In genomic region chr2:104420420-104420819, GRCh38 we compare ENCODE assay signal across 3 cellular contexts.
A peak's percentile ranks its signal among the peaks of the same experiment; 100 is the strongest.
TF ChIP-seq lines count a peak whose summit lies in the region.

No MANE protein-coding gene starts in this region.

TF ChIP-seq in IMR-90, 13 proteins besides CTCF, POLR2A, EP300 and RAD21:
- no peak for TF ChIP-seq BHLHE40 (IDR thresholded peaks at IDR 0.05; ENCODE audit: low read depth, low read length)
- no peak for TF ChIP-seq MAZ (IDR thresholded peaks at IDR 0.05; ENCODE audit: borderline replicate concordance, low read depth, low read length)
- no peak for TF ChIP-seq MAFK (IDR thresholded peaks at IDR 0.05; ENCODE audit: low read depth, low read length)
- no peak for TF ChIP-seq NFE2L2 (IDR thresholded peaks at IDR 0.05; ENCODE audit: low read depth, low read length)
- TF ChIP-seq SMC3 (IDR thresholded peaks at IDR 0.05; ENCODE audit: low read depth, low read length) = no peak
- TF ChIP-seq CEBPB (IDR thresholded peaks at IDR 0.05; ENCODE audit: low read depth, low read length) = 0 out of 2 replicates have a peak, but pooled peaks have one; percentile 23
- TF ChIP-seq, protein P1, sequence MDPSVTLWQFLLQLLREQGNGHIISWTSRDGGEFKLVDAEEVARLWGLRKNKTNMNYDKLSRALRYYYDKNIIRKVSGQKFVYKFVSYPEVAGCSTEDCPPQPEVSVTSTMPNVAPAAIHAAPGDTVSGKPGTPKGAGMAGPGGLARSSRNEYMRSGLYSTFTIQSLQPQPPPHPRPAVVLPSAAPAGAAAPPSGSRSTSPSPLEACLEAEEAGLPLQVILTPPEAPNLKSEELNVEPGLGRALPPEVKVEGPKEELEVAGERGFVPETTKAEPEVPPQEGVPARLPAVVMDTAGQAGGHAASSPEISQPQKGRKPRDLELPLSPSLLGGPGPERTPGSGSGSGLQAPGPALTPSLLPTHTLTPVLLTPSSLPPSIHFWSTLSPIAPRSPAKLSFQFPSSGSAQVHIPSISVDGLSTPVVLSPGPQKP (IDR thresholded peaks at IDR 0.05; ENCODE audit: borderline replicate concordance, low read depth, low read length) = no peak
- TF ChIP-seq RCOR1 (IDR thresholded peaks at IDR 0.05; ENCODE audit: insufficient replicate concordance, low read length) = no peak

TF ChIP-seq in HepG2, 621 proteins besides CTCF, POLR2A, EP300 and RAD21:
- no peak for TF ChIP-seq ZNF672 (CRISPR knock-in tag; IDR thresholded peaks at IDR 0.05)
- peak; percentile 72 for TF ChIP-seq CEBPB (IDR thresholded peaks at IDR 0.05; ENCODE audit: borderline replicate concordance, low read depth, low read length)

TF ChIP-seq in SK-N-SH, 30 proteins besides CTCF, POLR2A, EP300 and RAD21:
- no peak for TF ChIP-seq NFIC (IDR thresholded peaks at IDR 0.05; ENCODE audit: borderline replicate concordance)
- TF ChIP-seq EZH2phosphoT487 (IDR thresholded peaks at IDR 0.05; ENCODE audit: borderline replicate concordance, low read depth) = no peak
- TF ChIP-seq, protein P2, sequence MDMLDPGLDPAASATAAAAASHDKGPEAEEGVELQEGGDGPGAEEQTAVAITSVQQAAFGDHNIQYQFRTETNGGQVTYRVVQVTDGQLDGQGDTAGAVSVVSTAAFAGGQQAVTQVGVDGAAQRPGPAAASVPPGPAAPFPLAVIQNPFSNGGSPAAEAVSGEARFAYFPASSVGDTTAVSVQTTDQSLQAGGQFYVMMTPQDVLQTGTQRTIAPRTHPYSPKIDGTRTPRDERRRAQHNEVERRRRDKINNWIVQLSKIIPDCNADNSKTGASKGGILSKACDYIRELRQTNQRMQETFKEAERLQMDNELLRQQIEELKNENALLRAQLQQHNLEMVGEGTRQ (IDR thresholded peaks at IDR 0.05; ENCODE audit: borderline replicate concordance, low read depth, low read length) = no peak
- no peak for TF ChIP-seq FOXJ3 (CRISPR knock-in tag; IDR thresholded peaks at IDR 0.05)
- TF ChIP-seq ZBTB33 (IDR thresholded peaks at IDR 0.05; ENCODE audit: borderline replicate concordance, low read depth) = no peak
- TF ChIP-seq, protein P3, sequence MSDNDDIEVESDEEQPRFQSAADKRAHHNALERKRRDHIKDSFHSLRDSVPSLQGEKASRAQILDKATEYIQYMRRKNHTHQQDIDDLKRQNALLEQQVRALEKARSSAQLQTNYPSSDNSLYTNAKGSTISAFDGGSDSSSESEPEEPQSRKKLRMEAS (IDR thresholded peaks at IDR 0.05; ENCODE audit: low read depth) = no peak
- TF ChIP-seq MEF2A (IDR thresholded peaks at IDR 0.05; ENCODE audit: borderline replicate concordance, low read depth) = no peak
- no peak for TF ChIP-seq FOSL2 (IDR thresholded peaks at IDR 0.05; ENCODE audit: borderline replicate concordance, low read depth)
- no peak for TF ChIP-seq SIN3A (IDR thresholded peaks at IDR 0.05; ENCODE audit: borderline replicate concordance, low read depth, low read length)
- no peak for TF ChIP-seq TCF12 (IDR thresholded peaks at IDR 0.05)
- TF ChIP-seq GATA2 (CRISPR knock-in tag; IDR thresholded peaks at IDR 0.05) = no peak
- no peak for TF ChIP-seq NRF1 (IDR thresholded peaks at IDR 0.05; ENCODE audit: low read depth, low read length)
- TF ChIP-seq JUND (IDR thresholded peaks at IDR 0.05) = no peak
- no peak for TF ChIP-seq TEAD4 (IDR thresholded peaks at IDR 0.05; ENCODE audit: borderline replicate concordance, insufficient read depth)
- no peak for TF ChIP-seq RFX5 (IDR thresholded peaks at IDR 0.05; ENCODE audit: low read length)
- no peak for TF ChIP-seq TAF1 (IDR thresholded peaks at IDR 0.05; ENCODE audit: borderline replicate concordance, low read depth, low read length)
